Comparison of ENCODE assay signal across 3 cellular contexts in the genomic region with DNA sequence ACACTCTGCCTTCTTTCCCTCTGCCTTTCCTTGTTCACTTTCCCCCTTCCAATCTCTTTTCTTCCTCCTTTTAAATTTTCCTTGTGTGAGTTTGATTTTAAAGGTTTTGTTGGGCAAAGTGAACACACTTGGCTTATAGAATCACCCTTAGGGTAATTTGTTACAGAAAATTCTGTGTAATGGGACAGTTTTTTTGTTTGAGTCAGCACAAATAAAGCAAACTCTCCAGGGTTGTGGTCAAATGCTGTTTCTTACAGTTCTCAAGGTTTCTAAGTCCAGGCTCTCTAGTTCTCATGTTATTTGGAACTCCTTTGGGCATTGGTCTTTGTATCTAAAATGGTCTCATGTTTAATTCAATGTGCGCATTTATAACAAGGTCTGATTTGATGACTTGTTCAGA.
TF ChIP-seq lines count a peak whose summit lies in the region.

No MANE protein-coding gene starts in this region.

TF ChIP-seq in A549, 52 proteins besides CTCF, POLR2A, EP300 and RAD21:
- TF ChIP-seq BHLHE40 (IDR thresholded peaks at IDR 0.05; ENCODE audit: low read depth, low read length) (no peak), MAFK (IDR thresholded peaks at IDR 0.05; ENCODE audit: partially characterized antibody) (peak; percentile 42)

TF ChIP-seq in IMR-90, 13 proteins besides CTCF, POLR2A, EP300 and RAD21:
- TF ChIP-seq CHD1 (IDR thresholded peaks at IDR 0.05; ENCODE audit: low read depth, low read length) (no peak), RFX5 (IDR thresholded peaks at IDR 0.05; ENCODE audit: low read depth, low read length) (no peak), MAFK (IDR thresholded peaks at IDR 0.05; ENCODE audit: low read depth, low read length) (peak; percentile 82)
- TF ChIP-seq, protein P1, sequence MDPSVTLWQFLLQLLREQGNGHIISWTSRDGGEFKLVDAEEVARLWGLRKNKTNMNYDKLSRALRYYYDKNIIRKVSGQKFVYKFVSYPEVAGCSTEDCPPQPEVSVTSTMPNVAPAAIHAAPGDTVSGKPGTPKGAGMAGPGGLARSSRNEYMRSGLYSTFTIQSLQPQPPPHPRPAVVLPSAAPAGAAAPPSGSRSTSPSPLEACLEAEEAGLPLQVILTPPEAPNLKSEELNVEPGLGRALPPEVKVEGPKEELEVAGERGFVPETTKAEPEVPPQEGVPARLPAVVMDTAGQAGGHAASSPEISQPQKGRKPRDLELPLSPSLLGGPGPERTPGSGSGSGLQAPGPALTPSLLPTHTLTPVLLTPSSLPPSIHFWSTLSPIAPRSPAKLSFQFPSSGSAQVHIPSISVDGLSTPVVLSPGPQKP (IDR thresholded peaks at IDR 0.05; ENCODE audit: borderline replicate concordance, low read depth, low read length) = no peak

TF ChIP-seq in K562, 482 proteins besides CTCF, POLR2A, EP300 and RAD21:
- TF ChIP-seq, protein P2, sequence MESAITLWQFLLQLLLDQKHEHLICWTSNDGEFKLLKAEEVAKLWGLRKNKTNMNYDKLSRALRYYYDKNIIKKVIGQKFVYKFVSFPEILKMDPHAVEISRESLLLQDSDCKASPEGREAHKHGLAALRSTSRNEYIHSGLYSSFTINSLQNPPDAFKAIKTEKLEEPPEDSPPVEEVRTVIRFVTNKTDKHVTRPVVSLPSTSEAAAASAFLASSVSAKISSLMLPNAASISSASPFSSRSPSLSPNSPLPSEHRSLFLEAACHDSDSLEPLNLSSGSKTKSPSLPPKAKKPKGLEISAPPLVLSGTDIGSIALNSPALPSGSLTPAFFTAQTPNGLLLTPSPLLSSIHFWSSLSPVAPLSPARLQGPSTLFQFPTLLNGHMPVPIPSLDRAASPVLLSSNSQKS (CRISPR knock-in tag; IDR thresholded peaks at IDR 0.05) = no peak
- TF ChIP-seq HNRNPUL1 (IDR thresholded peaks at IDR 0.05; ENCODE audit: low read length) (no peak), DIDO1 (tag; IDR thresholded peaks at IDR 0.05; ENCODE audit: low read depth) (no peak), ZNF239 (CRISPR knock-in tag; IDR thresholded peaks at IDR 0.05) (no peak), KAT7 (CRISPR knock-in tag; IDR thresholded peaks at IDR 0.05; ENCODE audit: borderline replicate concordance) (no peak), ZNF431 (CRISPR knock-in tag; IDR thresholded peaks at IDR 0.05) (no peak), KLF10 (CRISPR knock-in tag; IDR thresholded peaks at IDR 0.05) (no peak), MAFG (tag; conservative IDR thresholded peaks at IDR 0.05) (0 out of 2 replicates have a peak, but pooled peaks have one; percentile 19), PHTF2 (CRISPR knock-in tag; IDR thresholded peaks at IDR 0.05) (no peak), ZNF165 (CRISPR knock-in tag; IDR thresholded peaks at IDR 0.05; ENCODE audit: borderline replicate concordance) (no peak), CC2D1A (IDR thresholded peaks at IDR 0.05) (no peak), ZNF316 (IDR thresholded peaks at IDR 0.05) (peak; percentile 46; the same call in 1 of the 2 replicates), ZNF584 (CRISPR knock-in tag; IDR thresholded peaks at IDR 0.05; ENCODE audit: low read depth) (no peak)
TF ChIP-seq in K562: peak in this region for 2.
